Comparison of ENCODE assay signal across 12 cellular contexts in genomic region chr11:7143908-7144307, GRCh38. TPM values are rescaled to one million over a fixed set of nuclear protein-coding genes. Genes with fewer than 3 reads are reported as not detected.
DNase-seq lines count a peak whose midpoint lies in the region; ATAC-seq and TF ChIP-seq lines count a peak whose summit lies in the region.
"Had no signal": no experiment of that assay in that cellular context is flagged by ENCODE, and none has a peak within 500 bp of the region (broad histone marks: within the 10 kb centered on the region; RNA-seq: fewer than 3 reads in every experiment).

No MANE protein-coding gene starts in this region.

- no peak for ATAC-seq in GM18907 (IDR thresholded peaks at IDR 0.05; ENCODE audit: unreplicated experiment)

- peak; percentile 30 for TF ChIP-seq CTCF in cardiac fibroblast (IDR thresholded peaks at IDR 0.05; ENCODE audit: low read depth, low read length)

- DNase-seq in Daoy (ENCODE audit: low read depth) = peak; percentile 11
- peak; percentile 54 for DNase-seq in NAMALWA (ENCODE audit: low spot score)
- peak; percentile 7 to 54 for DNase-seq in cardiac fibroblast (ENCODE audit: low read depth in 2 of 2)
- peak; percentile 49 for DNase-seq in midbrain (lab: John Stamatoyannopoulos, UW)
- no peak for DNase-seq in AG20443 (ENCODE audit: low spot score)
- DNase-seq in 8988T = no peak
- DNase-seq in amygdala (lab: John Stamatoyannopoulos, UW) = no peak
- DNase-seq: activated CD4-positive, alpha-beta memory T cell treated with anti-CD3 and anti-CD28 coated beads for 36 hours; NCI-H774; nucleus accumbens; stimulated activated naive CD4-positive, alpha-beta T cell had no signal

- no peak overlapping the region for H3K4me3 ChIP-seq in cardiac fibroblast (replicated peaks in 1 of 2; ENCODE audit: low read depth in 2 of 2, low read length in 2 of 2)

RNA-seq across cellular contexts. Expression of gene RBMXL2, which starts 55.1 kb away (rescaled TPM):
- total RNA-seq in Daoy (2014; rRNA removed; shearing (Covaris generic)) = not detected in 2 replicates
- total RNA-seq: activated CD4-positive, alpha-beta memory T cell treated with anti-CD3 and anti-CD28 coated beads for 36 hours had no signal

Comparison
In these comparisons a context has a peak if more than half of its experiments do, and no peak if none do; other contexts are left out.
1. DNase-seq: peak in Daoy (single experiment), NAMALWA (single experiment), cardiac fibroblast (2 of 2) and midbrain (single experiment); none in AG20443 (single experiment), 8988T (single experiment) and amygdala (0 of 56).